In the genomic region with DNA sequence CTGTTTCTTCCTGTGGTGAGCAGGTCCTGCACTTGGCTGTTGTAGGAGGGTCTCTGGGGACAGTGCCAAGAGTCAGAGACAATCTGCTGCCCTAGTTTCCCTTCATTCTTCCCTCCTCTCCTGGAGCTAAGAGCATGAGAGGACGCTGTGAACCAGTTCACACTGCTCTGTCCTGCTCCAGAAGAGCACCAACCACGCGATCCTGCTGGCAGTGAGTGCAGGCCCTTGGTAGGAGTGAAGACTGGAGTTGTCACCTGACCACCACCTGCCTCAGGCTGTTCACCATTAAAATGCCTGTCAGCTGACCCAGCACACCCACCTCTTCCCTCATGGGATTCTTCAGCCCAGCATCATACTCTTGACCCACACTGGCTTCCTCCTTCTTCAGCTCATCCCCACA, we compare ENCODE assay signal across 18 cellular contexts. TPM values are rescaled to one million over a fixed set of nuclear protein-coding genes. Genes with fewer than 3 reads are reported as not detected.
"Had no signal": no experiment of that assay in that cellular context is flagged by ENCODE, and none has a peak within 500 bp of the region (broad histone marks: within the 10 kb centered on the region; RNA-seq: fewer than 3 reads in every experiment).

No MANE protein-coding gene starts in this region.

- H3K4me1 ChIP-seq: testis had no signal

- H3K4me3 ChIP-seq: adrenal gland, body of pancreas, mucosa of descending colon, testis, uterus had no signal

- H3K27me3 ChIP-seq: testis, uterus had no signal

- H3K9me3 ChIP-seq: adrenal gland, body of pancreas, mucosa of descending colon, testis, uterus had no signal

- H3K27ac ChIP-seq: body of pancreas, testis, uterus, VCaP had no signal

- ATAC-seq: body of pancreas; mucosa of descending colon; naive thymus-derived CD8-positive, alpha-beta T cell; stimulated activated naive CD8-positive, alpha-beta T cell treated with anti-CD3 and anti-CD28 coated beads, Interleukin-15, amount 100 ng/mL, for 72 hours had no signal

- DNase-seq: activated CD4-positive, alpha-beta memory T cell treated with anti-CD3 and anti-CD28 coated beads for 36 hours; activated CD8-positive, alpha-beta memory T cell treated with anti-CD3 and anti-CD28 coated beads, Interleukin-2, amount 50 U/mL, for 48 hours; activated naive CD4-positive, alpha-beta T cell treated with anti-CD3 and anti-CD28 coated beads for 36 hours; adrenal gland; body of pancreas; cortex of kidney; hippocampal formation; mammary epithelial cell; mucosa of descending colon; naive thymus-derived CD8-positive, alpha-beta T cell; retina; stimulated activated CD4-positive, alpha-beta T cell treated with anti-CD3 and anti-CD28 coated beads, Interleukin-15, amount 100 ng/mL, for 24 hours; stimulated activated CD4-positive, alpha-beta T cell treated with anti-CD3 and anti-CD28 coated beads, Interleukin-4, amount 100 ng/mL, for 24 hours; stimulated activated naive CD8-positive, alpha-beta T cell treated with anti-CD3 and anti-CD28 coated beads, Interleukin-15, amount 100 ng/mL, for 72 hours; SW 1271; testis; uterus had no signal

- H3K36me3 ChIP-seq: adrenal gland, uterus had no signal

RNA-seq across cellular contexts. Expression of gene TM6SF1, which starts 2.9 kb away (rescaled TPM):
- polyA plus RNA-seq: mammary epithelial cell had no signal
